8 cellular contexts compared by ENCODE assay signal in genomic region chr15:67838789-67839332, GRCh38. TPM values are rescaled to one million over a fixed set of nuclear protein-coding genes. Genes with fewer than 3 reads are reported as not detected.
DNase-seq lines count a peak whose midpoint lies in the region; ATAC-seq and TF ChIP-seq lines count a peak whose summit lies in the region.

No MANE protein-coding gene starts in this region.

- H3K4me3 ChIP-seq in AG10803 (ENCODE audit: low read length) (no peak overlapping the region; the same call in 1 of the 2 replicates), HEK293 (ENCODE audit: low read depth, low read length) (no peak overlapping the region), fibroblast of lung (replicated peaks in 1 of 4; ENCODE audit: control extremely low read depth in 1 of 4, insufficient read depth in 1 of 4, low read depth in 3 of 4, low read length in 4 of 4) (peak overlapping the region in 2 of 4 experiments; percentile 27 to 89)

- CTCF ChIA-PET in HEK293 (lab: Yijun Ruan, JAX) (interaction anchor here (4.3 kb wide), 1 partner anchor 381 kb away, joined by 59 read pairs; no protein-coding TSS in a partner anchor), T-cell (lab: Charles Lee) (interaction anchor here in 1 of 2 donors (0.7 kb wide), 1 partner anchor 318 kb away, joined by 4 read pairs; no protein-coding TSS in a partner anchor)

- H3K27ac Mint-ChIP-seq in T-cell: peak overlapping the region; percentile 98 to 99
- peak overlapping the region; percentile 57 to 95 (median 67) for H3K27ac Mint-ChIP-seq in nephron

- H3K27ac ChIP-seq in HEK293 (ENCODE audit: extremely low read depth, low read depth, low read length) (no peak overlapping the region), fibroblast of lung (ENCODE audit: insufficient read depth, low read length) (no peak overlapping the region)

- peaks cover 37 to 53% (median 49%) of the 10 kb centered on the region in 3 donors for H3K4me1 Mint-ChIP-seq in T-cell
- H3K4me1 Mint-ChIP-seq in nephron: peaks cover 59% of the 10 kb centered on the region

- no peaks in the 10 kb centered on the region; the same call in 1 of the 2 replicates for H3K4me1 ChIP-seq in HEK293 (ENCODE audit: control insufficient read depth, insufficient read depth, low read length)
- H3K4me1 ChIP-seq in fibroblast of lung (ENCODE audit: control insufficient read depth, extremely low read depth, insufficient read depth, low read length): peaks cover 7% of the 10 kb centered on the region

- POLR2A ChIA-PET in HEK293 (lab: Yijun Ruan, JAX) (no interaction called here), T-cell (lab: Charles Lee) (no interaction called here)

- peak overlapping the region; percentile 61 for H2AFZ ChIP-seq in fibroblast of lung (ENCODE audit: low read length)

- H3K79me2 ChIP-seq in fibroblast of lung (ENCODE audit: control insufficient read depth, insufficient read depth, low read length): no peaks in the 10 kb centered on the region

- H3K36me3 Mint-ChIP-seq in T-cell (no peaks in the 10 kb centered on the region), nephron (ENCODE audit: low read depth) (no peaks in the 10 kb centered on the region)

- H3K9me3 Mint-ChIP-seq in T-cell: no peaks in the 10 kb centered on the region
- no peaks in the 10 kb centered on the region for H3K9me3 Mint-ChIP-seq in nephron

- H3K27me3 Mint-ChIP-seq in T-cell (peaks cover 9 to 30% of the 10 kb centered on the region in 2 donors), nephron (ENCODE audit: low read depth) (peaks cover 55% of the 10 kb centered on the region)

- no peak overlapping the region for H3K9ac ChIP-seq in fibroblast of lung (ENCODE audit: insufficient read depth, low read length)

- H3K9me3 ChIP-seq in HEK293 (ENCODE audit: control insufficient read depth, insufficient read depth, low read depth, low read length) (no peaks in the 10 kb centered on the region), fibroblast of lung (ENCODE audit: control insufficient read depth, insufficient read depth, low read depth, low read length) (no peaks in the 10 kb centered on the region)

- no peaks in the 10 kb centered on the region for H3K36me3 ChIP-seq in HEK293 (ENCODE audit: control insufficient read depth in 2 of 2, insufficient read depth in 1 of 2, low read length in 2 of 2)
- H3K36me3 ChIP-seq in fibroblast of lung (ENCODE audit: control insufficient read depth, insufficient read depth, low read length): no peaks in the 10 kb centered on the region

- DNase-seq in AG10803 (ENCODE audit: low read depth): peak; percentile 35
- no peak for DNase-seq in T-cell
- DNase-seq in fibroblast of lung (ENCODE audit: low read depth in 2 of 2): peak; percentile 38 to 42

- H3K27me3 ChIP-seq in fibroblast of lung (ENCODE audit: control insufficient read depth, insufficient read depth, low read length): peaks cover 31% of the 10 kb centered on the region

- H3K4me2 ChIP-seq in fibroblast of lung (ENCODE audit: extremely low read depth, insufficient read depth, low read length): peak overlapping the region; percentile 80

- no peaks in the 10 kb centered on the region for H4K20me1 ChIP-seq in fibroblast of lung (ENCODE audit: control insufficient read depth, extremely low read depth, insufficient read depth, low read length)

- H3K4me3 Mint-ChIP-seq in T-cell (peak overlapping the region; percentile 49 to 93 (median 87)), nephron (peak overlapping the region; percentile 76 to 92 (median 91))

- ATAC-seq in T-cell (replicated peaks in 1 of 4) (no peak), GM21825 (IDR thresholded peaks at IDR 0.05; ENCODE audit: unreplicated experiment) (no peak), GM19328 (IDR thresholded peaks at IDR 0.05; ENCODE audit: unreplicated experiment) (no peak), HG03280 (IDR thresholded peaks at IDR 0.05; ENCODE audit: unreplicated experiment) (no peak)

- TF ChIP-seq CTCF in AG10803 (conservative IDR thresholded peaks at IDR 0.05; ENCODE audit: low read length): no peak
- TF ChIP-seq CTCF in HEK293 (tag by site-specific recombination; IDR thresholded peaks at IDR 0.05): no peak
- TF ChIP-seq CTCF in fibroblast of lung (conservative IDR thresholded peaks at IDR 0.05 in 1 of 2, IDR thresholded peaks at IDR 0.05 in 1 of 2; ENCODE audit: low read depth in 1 of 2, low read length in 2 of 2): peak in 1 of 2 donors; percentile 3
- no peak for TF ChIP-seq CTCF in nephron (IDR thresholded peaks at IDR 0.05; ENCODE audit: unreplicated experiment in 3 of 3)

TF ChIP-seq in HEK293, 187 proteins besides CTCF, POLR2A, EP300 and RAD21:
- no peak for TF ChIP-seq ZNF37A (tag by site-specific recombination; IDR thresholded peaks at IDR 0.05)
- TF ChIP-seq ZNF768 (tag by site-specific recombination; IDR thresholded peaks at IDR 0.05): 0 out of 2 replicates have a peak, but pooled peaks have one; percentile 13

RNA-seq across cellular contexts. Expression of gene RNU6-1, which starts 1.0 kb away (rescaled TPM):
- total RNA-seq in T-cell (not detected), fibroblast of lung (not detected in 2 replicates)
- polyA plus RNA-seq in fibroblast of lung: not detected in 2 replicates
- polyA plus RNA-seq in fibroblast of lung (2012): not detected in 2 replicates
- polyA minus RNA-seq in fibroblast of lung (ENCODE audit: low replicate concordance): not detected in 2 replicates

RNA-seq across cellular contexts. Expression of gene SKOR1, which starts 13.6 kb away (rescaled TPM):
- total RNA-seq in T-cell (1 to 10 TPM in 3 of 5 donors, under 1 TPM in 2; 0.79 to 2.7 (median 1.3) TPM), fibroblast of lung (under 0.01 and 0.17 TPM in 2 replicates)
- 0.01 and 0.02 TPM in 2 replicates for polyA plus RNA-seq in fibroblast of lung
- 0.03 and 0.05 TPM in 2 replicates for polyA plus RNA-seq in fibroblast of lung (2012)
- polyA minus RNA-seq in fibroblast of lung (ENCODE audit: low replicate concordance): 0.96 TPM in 1 of 2 replicates, not detected in the other

Comparison
In these comparisons a context has a peak if more than half of its experiments do, and no peak if none do; other contexts are left out.
1. DNase-seq: peak in AG10803 (single experiment) and fibroblast of lung (2 of 2); none in T-cell (0 of 34).